ENCODE assay signal across 8 cellular contexts in genomic region chr1:246753670-246754535, GRCh38. TPM values are rescaled to one million over a fixed set of nuclear protein-coding genes. Genes with fewer than 3 reads are reported as not detected.
DNase-seq lines count a peak whose midpoint lies in the region; ATAC-seq and TF ChIP-seq lines count a peak whose summit lies in the region.

No MANE protein-coding gene starts in this region.

- H3K36me3 ChIP-seq in BJ (ENCODE audit: control insufficient read depth, insufficient read depth, low read length) (no peaks in the 10 kb centered on the region), esophagus squamous epithelium (peaks cover 0 to 2% (median 0%) of the 10 kb centered on the region in 3 donors)

- no peak overlapping the region for H3K4me3 Mint-ChIP-seq in nephron progenitor cell

- ATAC-seq in GM18909 (IDR thresholded peaks at IDR 0.05; ENCODE audit: poor library complexity, unreplicated experiment) = peak; percentile 93
- peak; percentile 95 for ATAC-seq in HG03280 (IDR thresholded peaks at IDR 0.05; ENCODE audit: unreplicated experiment)

- H3K27me3 Mint-ChIP-seq in nephron progenitor cell (ENCODE audit: low read depth, poor library complexity) = peaks cover 5% of the 10 kb centered on the region

- H3K27me3 ChIP-seq in BJ (ENCODE audit: control insufficient read depth, insufficient read depth, low read length) (no peaks in the 10 kb centered on the region), esophagus squamous epithelium (no peaks in the 10 kb centered on the region)

- peak overlapping the region; percentile 13 for H3K27ac Mint-ChIP-seq in nephron progenitor cell

- H3K36me3 Mint-ChIP-seq in nephron progenitor cell (ENCODE audit: low read depth) = peaks cover 66% of the 10 kb centered on the region

- H3K4me1 ChIP-seq in esophagus squamous epithelium = no peaks in the 10 kb centered on the region

- H3K9me3 ChIP-seq in esophagus squamous epithelium = no peaks in the 10 kb centered on the region

- peaks cover 7% of the 10 kb centered on the region for H3K4me1 Mint-ChIP-seq in nephron progenitor cell

- no peak for DNase-seq in BJ (ENCODE audit: low read depth)
- peak; percentile 33 for DNase-seq in NOMO-1 treated with DMSO at 0.1 percent for 48 hours (lab: John Stamatoyannopoulos, UW; ENCODE audit: unreplicated experiment)
- peak; percentile 15 for DNase-seq in activated CD8-positive, alpha-beta memory T cell treated with anti-CD3 and anti-CD28 coated beads, Interleukin-2, amount 50 U/mL, for 24 hours (ENCODE audit: extremely low read depth)
- DNase-seq in esophagus squamous epithelium (lab: John Stamatoyannopoulos, UW) = no peak
- DNase-seq in nephron progenitor cell = peak; percentile 79
- DNase-seq in stromal cell of bone marrow (ENCODE audit: low read depth) = peak; percentile 22

- WGBS in esophagus squamous epithelium, 2 donors = 30 to 54% methylated on average over 12 to 20 of the region's 22 CpGs

- intact Hi-C loops in esophagus squamous epithelium (cut with DNase I) = loop anchor here (5.0 kb wide), 1 partner anchor 257 kb away; no protein-coding TSS in a partner anchor

- no peaks in the 10 kb centered on the region for H3K9me3 Mint-ChIP-seq in nephron progenitor cell

- no peak overlapping the region for H3K27ac ChIP-seq in esophagus squamous epithelium

- no peak overlapping the region for H3K4me3 ChIP-seq in BJ (ENCODE audit: low read depth, low read length)
- no peak overlapping the region for H3K4me3 ChIP-seq in esophagus squamous epithelium

- POLR2A ChIA-PET in BJ (lab: Charles Lee) = no interaction called here

- TF ChIP-seq POLR2A in esophagus squamous epithelium (IDR thresholded peaks at IDR 0.05) = no peak

- TF ChIP-seq CTCF in BJ (IDR thresholded peaks at IDR 0.05; ENCODE audit: insufficient read depth, low read depth, low read length) = peak; percentile 80
- TF ChIP-seq CTCF in esophagus squamous epithelium (IDR thresholded peaks at IDR 0.05) = peak; percentile 57 to 81 (median 68)
- peak; percentile 70 for TF ChIP-seq CTCF in nephron progenitor cell (IDR thresholded peaks at IDR 0.05)

- CTCF ChIA-PET in BJ (lab: Yijun Ruan, JAX) = interaction anchor here (0.7 to 3.7 kb wide), 21 partner anchors 12 to 261 kb away, joined by 3 to 22 read pairs (median 4); no protein-coding TSS in a partner anchor

RNA-seq across cellular contexts. Expression of gene SCCPDH, which starts 29.7 kb away (rescaled TPM):
- 21.1 and 33.9 TPM in 2 replicates for polyA plus RNA-seq in BJ (2011; rRNA removed)
- 8.2 and 11.2 TPM in 2 replicates for polyA minus RNA-seq in BJ (2011; rRNA and poly(A)+ RNA removed)
- total RNA-seq in esophagus squamous epithelium = 1 to 10 TPM in 3 of 4 donors, under 1 TPM in 1; 0.95 to 8.2 (median 3.8) TPM

Comparison
In these comparisons a context has a peak if more than half of its experiments do, and no peak if none do; other contexts are left out.
1. DNase-seq: peak in NOMO-1 treated with DMSO at 0.1 percent for 48 hours (single experiment), activated CD8-positive, alpha-beta memory T cell treated with anti-CD3 and anti-CD28 coated beads, Interleukin-2, amount 50 U/mL, for 24 hours (single experiment), nephron progenitor cell (single experiment) and stromal cell of bone marrow (single experiment); none in BJ (single experiment) and esophagus squamous epithelium (single experiment).
2. Peak in every context shown above with its lines, with median percentiles within 50 percentile points of each other: CTCF ChIP-seq.